ENCODE assay signal across 10 cellular contexts in the genomic region with DNA sequence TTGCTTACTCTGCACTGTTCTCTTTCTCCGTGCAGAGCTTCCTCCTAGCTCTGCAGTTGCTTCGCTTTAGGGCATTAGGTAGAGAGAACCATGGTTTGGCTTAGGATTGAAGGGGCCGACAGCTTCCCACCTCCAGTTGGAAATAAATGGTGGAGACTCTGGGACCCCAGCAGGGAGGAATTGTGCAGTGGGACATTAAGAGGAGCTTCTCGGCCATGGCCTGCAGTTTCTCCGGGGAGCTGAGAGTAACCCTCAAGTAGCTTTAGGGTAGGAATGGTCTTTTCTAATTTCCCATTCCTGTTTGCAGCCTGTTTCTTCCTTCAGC. TPM values are rescaled to one million over a fixed set of nuclear protein-coding genes. Genes with fewer than 3 reads are reported as not detected.
DNase-seq lines count a peak whose midpoint lies in the region; ATAC-seq, FAIRE-seq and TF ChIP-seq lines count a peak whose summit lies in the region.
"Had no signal": no experiment of that assay in that cellular context is flagged by ENCODE, and none has a peak within 500 bp of the region (broad histone marks: within the 10 kb centered on the region; RNA-seq: fewer than 3 reads in every experiment).

No MANE protein-coding gene starts in this region.

- TF ChIP-seq RAD21 in A549 (conservative IDR thresholded peaks at IDR 0.05 in 1 of 2, IDR thresholded peaks at IDR 0.05 in 1 of 2) = no peak

- peaks cover 13% of the 10 kb centered on the region; the same call in 1 of the 2 replicates for H3K36me3 ChIP-seq in HUES64 (ENCODE audit: insufficient read depth, low read length)
- no peaks in the 10 kb centered on the region for H3K36me3 ChIP-seq in colonic mucosa

- CTCF ChIA-PET in A549 (lab: Yijun Ruan, JAX) = interaction anchor here (1.0 to 5.8 kb wide), 14 partner anchors 11 to 140 kb away, joined by 3 to 87 read pairs (median 6); a partner anchor contains a TSS

- intact Hi-C loops in colonic mucosa (cut with DNase I) = loop anchor here (2.0 to 10.0 kb wide), 2 partner anchors 78 to 200 kb away; no protein-coding TSS in a partner anchor

- H3K9ac ChIP-seq in HUES64 (ENCODE audit: low read depth, low read length) (peak overlapping the region; percentile 52; the same call in 1 of the 2 replicates), colonic mucosa (ENCODE audit: low read depth in 2 of 2, low read length in 2 of 2) (peak overlapping the region; percentile 90 to 95)

- H3K9me3 ChIP-seq in A549 (no peaks in the 10 kb centered on the region), HUES64 (ENCODE audit: insufficient read depth, low read depth, low read length) (no peaks in the 10 kb centered on the region), colonic mucosa (no peaks in the 10 kb centered on the region)
- H3K9me3 ChIP-seq: mucosa of descending colon had no signal

- POLR2A ChIA-PET in A549 (lab: Yijun Ruan, JAX) = interaction anchor here (0.6 kb wide), 1 partner anchor 10 kb away, joined by 7 read pairs; no protein-coding TSS in a partner anchor

- TF ChIP-seq CTCF in A549 (IDR thresholded peaks at IDR 0.05) = no peak
- TF ChIP-seq CTCF in colonic mucosa (IDR thresholded peaks at IDR 0.05) = no peak

- peak overlapping the region; percentile 82 for H3K4me3 ChIP-seq in A549
- H3K4me3 ChIP-seq in HUES64 (ENCODE audit: low read length) = peak overlapping the region; percentile 72
- peak overlapping the region; percentile 66 for H3K4me3 ChIP-seq in colonic mucosa

- DNase-seq in A549 (ENCODE audit: low read depth in 1 of 2, low spot score in 1 of 2) (no peak), colonic mucosa (no peak), myocyte (ENCODE audit: low read depth) (peak; percentile 21), SW 1271 (lab: John Stamatoyannopoulos, UW) (no peak), NCI-H446 (lab: John Stamatoyannopoulos, UW) (no peak), COLO668 (lab: John Stamatoyannopoulos, UW; ENCODE audit: unreplicated experiment) (no peak)

- peak overlapping the region; percentile 95 for H3K4me2 ChIP-seq in A549

- H3K27ac ChIP-seq in A549 (peak overlapping the region in 1 of 2 experiments; percentile 95; a peak in 3 of 6 replicates), HUES64 (ENCODE audit: low read depth, low read length) (no peak overlapping the region), colonic mucosa (peak overlapping the region; percentile 56)

- no peak for TF ChIP-seq POLR2A in A549 (IDR thresholded peaks at IDR 0.05; ENCODE audit: low read length)

- 73% methylated on average over 5 of the region's 5 CpGs for WGBS in A549 (ENCODE audit: missing lambda C conversion rate)
- WGBS in HUES64 = 23% methylated on average over 5 of the region's 5 CpGs

- H3K4me1 ChIP-seq in A549 = peaks cover 16% of the 10 kb centered on the region; the same call in 2 of the 3 replicates
- peaks cover 14% of the 10 kb centered on the region; the same call in 1 of the 2 replicates for H3K4me1 ChIP-seq in HUES64 (ENCODE audit: insufficient read depth, low read length)
- peaks cover 17% of the 10 kb centered on the region for H3K4me1 ChIP-seq in colonic mucosa

- no peak for FAIRE-seq in A549 (lab: Jason Lieb, UNC)

- ATAC-seq in A549 = no peak
- no peak for ATAC-seq in HG03469 (IDR thresholded peaks at IDR 0.05; ENCODE audit: unreplicated experiment)
- ATAC-seq: mucosa of descending colon had no signal

- H3K27me3 ChIP-seq in HUES64 (ENCODE audit: insufficient read depth, low read length) (peaks cover 12% of the 10 kb centered on the region), colonic mucosa (no peaks in the 10 kb centered on the region)

- no peak for TF ChIP-seq EP300 in A549 (IDR thresholded peaks at IDR 0.05)

TF ChIP-seq in A549, 52 proteins besides CTCF, POLR2A, EP300 and RAD21:
- TF ChIP-seq RNF2 (IDR thresholded peaks at IDR 0.05; ENCODE audit: borderline replicate concordance, low read depth) = no peak
- TF ChIP-seq, protein P1, sequence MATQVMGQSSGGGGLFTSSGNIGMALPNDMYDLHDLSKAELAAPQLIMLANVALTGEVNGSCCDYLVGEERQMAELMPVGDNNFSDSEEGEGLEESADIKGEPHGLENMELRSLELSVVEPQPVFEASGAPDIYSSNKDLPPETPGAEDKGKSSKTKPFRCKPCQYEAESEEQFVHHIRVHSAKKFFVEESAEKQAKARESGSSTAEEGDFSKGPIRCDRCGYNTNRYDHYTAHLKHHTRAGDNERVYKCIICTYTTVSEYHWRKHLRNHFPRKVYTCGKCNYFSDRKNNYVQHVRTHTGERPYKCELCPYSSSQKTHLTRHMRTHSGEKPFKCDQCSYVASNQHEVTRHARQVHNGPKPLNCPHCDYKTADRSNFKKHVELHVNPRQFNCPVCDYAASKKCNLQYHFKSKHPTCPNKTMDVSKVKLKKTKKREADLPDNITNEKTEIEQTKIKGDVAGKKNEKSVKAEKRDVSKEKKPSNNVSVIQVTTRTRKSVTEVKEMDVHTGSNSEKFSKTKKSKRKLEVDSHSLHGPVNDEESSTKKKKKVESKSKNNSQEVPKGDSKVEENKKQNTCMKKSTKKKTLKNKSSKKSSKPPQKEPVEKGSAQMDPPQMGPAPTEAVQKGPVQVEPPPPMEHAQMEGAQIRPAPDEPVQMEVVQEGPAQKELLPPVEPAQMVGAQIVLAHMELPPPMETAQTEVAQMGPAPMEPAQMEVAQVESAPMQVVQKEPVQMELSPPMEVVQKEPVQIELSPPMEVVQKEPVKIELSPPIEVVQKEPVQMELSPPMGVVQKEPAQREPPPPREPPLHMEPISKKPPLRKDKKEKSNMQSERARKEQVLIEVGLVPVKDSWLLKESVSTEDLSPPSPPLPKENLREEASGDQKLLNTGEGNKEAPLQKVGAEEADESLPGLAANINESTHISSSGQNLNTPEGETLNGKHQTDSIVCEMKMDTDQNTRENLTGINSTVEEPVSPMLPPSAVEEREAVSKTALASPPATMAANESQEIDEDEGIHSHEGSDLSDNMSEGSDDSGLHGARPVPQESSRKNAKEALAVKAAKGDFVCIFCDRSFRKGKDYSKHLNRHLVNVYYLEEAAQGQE (IDR thresholded peaks at IDR 0.05) = no peak
- TF ChIP-seq MAFK (IDR thresholded peaks at IDR 0.05; ENCODE audit: partially characterized antibody) = peak; percentile 82
- no peak for TF ChIP-seq NR3C1 (IDR thresholded peaks at IDR 0.05)
- TF ChIP-seq ESRRA (IDR thresholded peaks at IDR 0.05; ENCODE audit: borderline replicate concordance, low read length) = no peak
- TF ChIP-seq KDM5A (IDR thresholded peaks at IDR 0.05) = no peak

RNA-seq across cellular contexts. Expression of a gene that starts 1.2 kb away (rescaled TPM):
- polyA plus RNA-seq in A549 (2011; rRNA removed) = 3.7 and 4.5 TPM in 2 replicates
- polyA plus RNA-seq in A549 (2012; cell fraction: cytosol; rRNA removed) = 3.8 and 4.7 TPM in 2 replicates
- polyA plus RNA-seq in A549 (2012; cell fraction: nucleus; rRNA removed) = 7.8 and 8.1 TPM in 2 replicates
- polyA plus RNA-seq in A549 (2017; fragmentation: RNase III; extraction: RNeasy Plus Mini Kit Qiagen cat#74134 plus additional on column Dnase treatment) = 4.6 to 5.5 TPM (median 5.4 TPM) in 3 replicates
- 7.0 and 7.8 TPM in 2 replicates for polyA minus RNA-seq in A549 (2011; rRNA and poly(A)+ RNA removed)
- polyA plus RNA-seq in HUES64 (2013, experiment 1 of 2) = 8.1 TPM
- 8.8 TPM for polyA plus RNA-seq in HUES64 (2013, experiment 2 of 2)
- total RNA-seq in colonic mucosa = 1 to 10 TPM; 7.6 to 8.6 TPM
- 3.1 and 4.0 TPM in 2 replicates for total RNA-seq in myocyte
- 10.0 TPM for polyA plus RNA-seq in myocyte (2012)

RNA-seq across cellular contexts. Expression of a gene that starts 2.4 kb away (rescaled TPM):
- polyA plus RNA-seq in A549 (2011; rRNA removed) (114 and 135 TPM in 2 replicates), A549 (2017; fragmentation: RNase III; extraction: RNeasy Plus Mini Kit Qiagen cat#74134 plus additional on column Dnase treatment) (81.3 to 86.1 TPM (median 85.8 TPM) in 3 replicates)
- polyA plus RNA-seq in A549 (2012; cell fraction: cytosol; rRNA removed) = 86.7 and 109 TPM in 2 replicates
- polyA plus RNA-seq in A549 (2012; cell fraction: nucleus; rRNA removed) = 98.9 and 106 TPM in 2 replicates
- polyA minus RNA-seq in A549 (2011; rRNA and poly(A)+ RNA removed) = 164 and 202 TPM in 2 replicates
- polyA plus RNA-seq in HUES64 (2013, experiment 1 of 2) = 76.3 TPM
- 81.5 TPM for polyA plus RNA-seq in HUES64 (2013, experiment 2 of 2)
- total RNA-seq in colonic mucosa (10 to 100 TPM; 76.4 to 88.8 TPM), myocyte (180 and 206 TPM in 2 replicates)
- 158 TPM for polyA plus RNA-seq in myocyte (2012)

RNA-seq across cellular contexts. Expression of a gene that starts 53.6 kb away (rescaled TPM):
- polyA plus RNA-seq in A549 (2011; rRNA removed) (0.09 and 0.12 TPM in 2 replicates), A549 (2017; fragmentation: RNase III; extraction: RNeasy Plus Mini Kit Qiagen cat#74134 plus additional on column Dnase treatment) (0.07 to 0.13 TPM (median 0.07 TPM) in 3 replicates)
- 0.20 and 0.31 TPM in 2 replicates for polyA plus RNA-seq in A549 (2012; cell fraction: cytosol; rRNA removed)
- 0.13 and 0.16 TPM in 2 replicates for polyA plus RNA-seq in A549 (2012; cell fraction: nucleus; rRNA removed)
- 0.24 and 0.33 TPM in 2 replicates for polyA minus RNA-seq in A549 (2011; rRNA and poly(A)+ RNA removed)
- 0.15 TPM for polyA plus RNA-seq in HUES64 (2013, experiment 1 of 2)
- polyA plus RNA-seq in HUES64 (2013, experiment 2 of 2) = 0.44 TPM
- total RNA-seq in colonic mucosa (1 to 10 TPM; 2.8 to 4.8 TPM), myocyte (not detected in 2 replicates)
- not detected for polyA plus RNA-seq in myocyte (2012)
- total RNA-seq: G401 had no signal
